17 cellular contexts compared by ENCODE assay signal in the genomic region with DNA sequence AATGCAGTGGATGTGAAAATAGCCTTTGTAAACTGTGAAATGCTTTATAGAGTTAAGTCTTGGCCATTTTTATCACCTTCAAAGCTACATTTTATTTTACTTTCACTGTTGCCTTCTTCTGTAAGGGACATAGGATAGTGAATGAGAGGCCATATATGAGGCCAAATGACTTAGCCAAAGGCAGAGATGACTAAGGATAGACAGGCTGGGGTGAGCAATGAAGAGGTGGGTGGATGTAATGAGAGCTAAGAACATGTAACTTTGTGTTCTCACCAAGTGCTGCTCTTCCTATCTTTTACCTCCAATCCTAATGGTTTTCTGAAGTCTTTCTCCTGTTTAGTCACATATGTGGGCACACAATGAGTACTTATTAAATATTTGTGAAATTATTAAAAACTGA.
DNase-seq lines count a peak whose midpoint lies in the region; ATAC-seq and TF ChIP-seq lines count a peak whose summit lies in the region.
"Had no signal": no experiment of that assay in that cellular context is flagged by ENCODE, and none has a peak within 500 bp of the region (broad histone marks: within the 10 kb centered on the region; RNA-seq: fewer than 3 reads in every experiment).

No MANE protein-coding gene starts in this region.

- H3K9me3 ChIP-seq in smooth muscle cell (replicated peaks; ENCODE audit: low read depth) = no peaks in the 10 kb centered on the region
- H3K9me3 ChIP-seq: Caco-2, left lung had no signal

- no peak overlapping the region for H3K27ac Mint-ChIP-seq in activated CD8-positive, alpha-beta T cell treated with anti-CD3 and anti-CD28 coated beads for 36 hours
- H3K27ac Mint-ChIP-seq in activated CD8-positive, alpha-beta T cell treated with anti-CD3 and anti-CD28 coated beads, Interleukin-2, amount 10 ng/mL, durations not matched to agents 7 days and 5 days = no peak overlapping the region
- H3K27ac Mint-ChIP-seq: activated naive CD8-positive, alpha-beta T cell treated with anti-CD3 and anti-CD28 coated beads, Interleukin-2, amount 10 ng/mL, durations not matched to agents 7 days and 5 days had no signal

- H3K27ac ChIP-seq in smooth muscle cell (ENCODE audit: low read depth) = peak overlapping the region; percentile 47
- H3K27ac ChIP-seq: left lung had no signal

- H2AFZ ChIP-seq in smooth muscle cell (ENCODE audit: low read depth) = no peak overlapping the region

- H4K20me1 ChIP-seq in smooth muscle cell (ENCODE audit: low read depth) = peaks cover 13% of the 10 kb centered on the region

- intact Hi-C loops in activated CD8-positive, alpha-beta T cell treated with anti-CD3 and anti-CD28 coated beads for 36 hours (cut with micrococcal nuclease) = no loop called here

- H3K9ac ChIP-seq in smooth muscle cell (ENCODE audit: low read depth) = no peak overlapping the region

- CTCF ChIA-PET in activated CD8-positive, alpha-beta T cell treated with anti-CD3 and anti-CD28 coated beads for 36 hours (lab: Charles Lee) = no interaction called here
- CTCF ChIA-PET in activated CD8-positive, alpha-beta T cell treated with anti-CD3 and anti-CD28 coated beads, Interleukin-2, amount 10 ng/mL, durations not matched to agents 7 days and 5 days (lab: Charles Lee) = no interaction called here

- peaks cover 2% of the 10 kb centered on the region for H3K36me3 Mint-ChIP-seq in activated CD8-positive, alpha-beta T cell treated with anti-CD3 and anti-CD28 coated beads for 36 hours (ENCODE audit: low read depth)
- peaks cover 4% of the 10 kb centered on the region for H3K36me3 Mint-ChIP-seq in activated CD8-positive, alpha-beta T cell treated with anti-CD3 and anti-CD28 coated beads, Interleukin-2, amount 10 ng/mL, durations not matched to agents 7 days and 5 days (ENCODE audit: low read depth)

- peak; percentile 13 for DNase-seq in activated CD8-positive, alpha-beta T cell treated with anti-CD3 and anti-CD28 coated beads for 36 hours
- no peak for DNase-seq in activated CD8-positive, alpha-beta T cell treated with anti-CD3 and anti-CD28 coated beads, Interleukin-2, amount 10 ng/mL, durations not matched to agents 7 days and 5 days
- DNase-seq in RPMI7951 (ENCODE audit: low read depth) (peak; percentile 30), fibroblast of the aortic adventitia (ENCODE audit: low read depth) (peak; percentile 42), smooth muscle cell (lab: John Stamatoyannopoulos, UW; ENCODE audit: unreplicated experiment) (no peak), GM19240 (ENCODE audit: insufficient read length, low spot score) (no peak), GF-D8 (lab: John Stamatoyannopoulos, UW) (no peak)
- DNase-seq: activated naive CD8-positive, alpha-beta T cell treated with anti-CD3 and anti-CD28 coated beads, Interleukin-2, amount 10 ng/mL, durations not matched to agents 7 days and 5 days; Caco-2; cerebellar nuclear complex; left lung; naive B cell; NCI-H2081; NCI-H526; RPMI8226 had no signal

- no peak overlapping the region for H3K4me3 ChIP-seq in fibroblast of the aortic adventitia (ENCODE audit: low read depth, low read length)
- H3K4me3 ChIP-seq in smooth muscle cell = no peak overlapping the region
- H3K4me3 ChIP-seq: left lung had no signal

- ATAC-seq in activated CD8-positive, alpha-beta T cell treated with anti-CD3 and anti-CD28 coated beads for 36 hours = peak; percentile 71
- ATAC-seq in activated CD8-positive, alpha-beta T cell treated with anti-CD3 and anti-CD28 coated beads, Interleukin-2, amount 10 ng/mL, durations not matched to agents 7 days and 5 days = no peak
- ATAC-seq in GM18858 (IDR thresholded peaks at IDR 0.05; ENCODE audit: unreplicated experiment) = no peak
- ATAC-seq: activated CD4-positive, CD25-positive, alpha-beta regulatory T cell treated with anti-CD3 and anti-CD28 coated beads, Interleukin-2, amount 50 U/mL, for 24 hours; left lung had no signal

- H3K36me3 ChIP-seq in smooth muscle cell (ENCODE audit: low read depth) = no peaks in the 10 kb centered on the region
- H3K36me3 ChIP-seq: left lung had no signal

- no peaks in the 10 kb centered on the region for H3K27me3 ChIP-seq in smooth muscle cell (ENCODE audit: low read depth)
- H3K27me3 ChIP-seq: left lung had no signal

- no peaks in the 10 kb centered on the region for H3K4me1 ChIP-seq in smooth muscle cell (ENCODE audit: low read depth)
- H3K4me1 ChIP-seq: Caco-2, left lung had no signal

- no peaks in the 10 kb centered on the region for H3F3A ChIP-seq in smooth muscle cell (ENCODE audit: low read depth)

- H3K4me2 ChIP-seq in smooth muscle cell = no peak overlapping the region

- no peaks in the 10 kb centered on the region for H3K9me3 Mint-ChIP-seq in activated CD8-positive, alpha-beta T cell treated with anti-CD3 and anti-CD28 coated beads for 36 hours
- no peaks in the 10 kb centered on the region for H3K9me3 Mint-ChIP-seq in activated CD8-positive, alpha-beta T cell treated with anti-CD3 and anti-CD28 coated beads, Interleukin-2, amount 10 ng/mL, durations not matched to agents 7 days and 5 days (ENCODE audit: insufficient read depth)

- POLR2A ChIA-PET in activated CD8-positive, alpha-beta T cell treated with anti-CD3 and anti-CD28 coated beads for 36 hours (lab: Charles Lee) = no interaction called here
- POLR2A ChIA-PET in activated CD8-positive, alpha-beta T cell treated with anti-CD3 and anti-CD28 coated beads, Interleukin-2, amount 10 ng/mL, durations not matched to agents 7 days and 5 days (lab: Charles Lee) = no interaction called here

- peaks cover 4% of the 10 kb centered on the region for H3K4me1 Mint-ChIP-seq in activated CD8-positive, alpha-beta T cell treated with anti-CD3 and anti-CD28 coated beads for 36 hours (ENCODE audit: low read depth)
- no peaks in the 10 kb centered on the region for H3K4me1 Mint-ChIP-seq in activated CD8-positive, alpha-beta T cell treated with anti-CD3 and anti-CD28 coated beads, Interleukin-2, amount 10 ng/mL, durations not matched to agents 7 days and 5 days (ENCODE audit: low read depth)
- H3K4me1 Mint-ChIP-seq: activated naive CD8-positive, alpha-beta T cell treated with anti-CD3 and anti-CD28 coated beads, Interleukin-2, amount 10 ng/mL, durations not matched to agents 7 days and 5 days had no signal

- H3K4me3 Mint-ChIP-seq in activated CD8-positive, alpha-beta T cell treated with anti-CD3 and anti-CD28 coated beads for 36 hours = no peak overlapping the region
- H3K4me3 Mint-ChIP-seq in activated CD8-positive, alpha-beta T cell treated with anti-CD3 and anti-CD28 coated beads, Interleukin-2, amount 10 ng/mL, durations not matched to agents 7 days and 5 days = no peak overlapping the region
- H3K4me3 Mint-ChIP-seq: activated naive CD8-positive, alpha-beta T cell treated with anti-CD3 and anti-CD28 coated beads, Interleukin-2, amount 10 ng/mL, durations not matched to agents 7 days and 5 days; naive B cell had no signal

- H3K79me2 ChIP-seq in smooth muscle cell (ENCODE audit: low read depth) = peaks cover 7% of the 10 kb centered on the region

- no peak for TF ChIP-seq CTCF in activated CD8-positive, alpha-beta T cell treated with anti-CD3 and anti-CD28 coated beads for 36 hours (IDR thresholded peaks at IDR 0.05)
- TF ChIP-seq CTCF in fibroblast of the aortic adventitia (IDR thresholded peaks at IDR 0.05; ENCODE audit: insufficient read depth, low read length) (no peak), smooth muscle cell (IDR thresholded peaks at IDR 0.05; ENCODE audit: borderline replicate concordance, insufficient read depth, poor library complexity, severe bottlenecking) (no peak)

- H3K27me3 Mint-ChIP-seq in activated CD8-positive, alpha-beta T cell treated with anti-CD3 and anti-CD28 coated beads for 36 hours = no peaks in the 10 kb centered on the region
- H3K27me3 Mint-ChIP-seq in activated CD8-positive, alpha-beta T cell treated with anti-CD3 and anti-CD28 coated beads, Interleukin-2, amount 10 ng/mL, durations not matched to agents 7 days and 5 days (ENCODE audit: low read depth) = no peaks in the 10 kb centered on the region
- H3K27me3 Mint-ChIP-seq: activated naive CD8-positive, alpha-beta T cell treated with anti-CD3 and anti-CD28 coated beads, Interleukin-2, amount 10 ng/mL, durations not matched to agents 7 days and 5 days; naive B cell had no signal

Comparison
In these comparisons a context has a peak if more than half of its experiments do, and no peak if none do; other contexts are left out.
1. DNase-seq: peak in activated CD8-positive, alpha-beta T cell treated with anti-CD3 and anti-CD28 coated beads for 36 hours (single experiment), RPMI7951 (single experiment) and fibroblast of the aortic adventitia (single experiment); none in activated CD8-positive, alpha-beta T cell treated with anti-CD3 and anti-CD28 coated beads, Interleukin-2, amount 10 ng/mL, durations not matched to agents 7 days and 5 days (single experiment), smooth muscle cell (single experiment), GM19240 (single experiment) and GF-D8 (single experiment).